3 cellular contexts compared by ENCODE assay signal in the genomic region with DNA sequence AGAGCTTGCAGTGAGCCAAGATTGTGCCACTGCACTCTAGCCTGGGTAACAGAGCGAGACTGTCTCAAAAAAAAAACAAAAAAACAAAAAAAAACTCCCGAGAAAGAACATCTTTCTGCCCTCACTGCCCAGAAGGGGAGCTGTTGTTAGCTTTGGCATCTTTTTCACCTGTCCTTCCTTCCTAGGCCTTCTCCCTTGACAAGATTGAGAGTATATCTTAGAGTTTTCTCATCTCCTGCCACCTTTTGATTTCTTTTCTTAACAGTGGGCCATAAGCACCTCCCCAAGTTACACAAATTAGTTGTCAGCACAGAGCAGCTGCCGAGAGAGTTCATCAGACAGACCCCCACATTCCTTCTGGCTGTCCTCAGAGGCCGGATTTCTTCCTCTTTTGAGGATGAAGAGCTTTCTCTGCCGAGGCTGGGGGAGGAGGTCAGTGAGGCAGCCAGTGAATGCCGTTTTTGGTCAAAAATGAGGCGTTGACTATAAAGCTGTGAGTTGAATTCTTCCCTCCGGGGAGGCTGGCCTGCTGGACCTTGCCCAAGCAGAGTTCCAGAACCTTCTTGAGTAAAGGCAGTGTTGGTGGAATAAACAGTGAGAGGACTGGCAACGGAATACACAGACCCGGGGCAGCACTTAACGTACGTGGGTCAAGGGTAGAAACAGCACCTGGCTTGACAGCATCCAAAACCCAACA.
TF ChIP-seq lines count a peak whose summit lies in the region.

No MANE protein-coding gene starts in this region.

TF ChIP-seq in liver, 16 proteins besides CTCF, POLR2A, EP300 and RAD21:
- TF ChIP-seq REST (IDR thresholded peaks at IDR 0.05) (no peak), ATF3 (IDR thresholded peaks at IDR 0.05) (no peak), SP1 (IDR thresholded peaks at IDR 0.05) (peak; percentile 16), RXRA (IDR thresholded peaks at IDR 0.05) (peak in 1 of 2 donors; percentile 32), NR2F2 (IDR thresholded peaks at IDR 0.05) (peak; percentile 32)

TF ChIP-seq in HepG2, 621 proteins besides CTCF, POLR2A, EP300 and RAD21:
- TF ChIP-seq NFRKB (IDR thresholded peaks at IDR 0.05) (no peak), RFX5 (IDR thresholded peaks at IDR 0.05; ENCODE audit: low read depth, low read length) (no peak)

TF ChIP-seq in H1, 55 proteins besides CTCF, POLR2A, EP300 and RAD21:
- TF ChIP-seq KDM5A (IDR thresholded peaks at IDR 0.05; ENCODE audit: low read length): no peak
- no peak for TF ChIP-seq SAP30 (IDR thresholded peaks at IDR 0.05; ENCODE audit: insufficient read depth, insufficient replicate concordance, low read length)
- no peak for TF ChIP-seq NANOG (IDR thresholded peaks at IDR 0.05; ENCODE audit: insufficient read depth, low read depth, low read length, poor library complexity, severe bottlenecking)
- no peak for TF ChIP-seq HDAC2 (IDR thresholded peaks at IDR 0.05; ENCODE audit: borderline replicate concordance in 1 of 2, low read depth in 2 of 2, low read length in 2 of 2)
- no peak for TF ChIP-seq ATF2 (IDR thresholded peaks at IDR 0.05; ENCODE audit: low read length)
- TF ChIP-seq EZH2 (IDR thresholded peaks at IDR 0.05; ENCODE audit: low read depth, low read length, severe bottlenecking): no peak
- TF ChIP-seq KDM4A (IDR thresholded peaks at IDR 0.05; ENCODE audit: low read depth, low read length, severe bottlenecking): no peak
- no peak for TF ChIP-seq PHF8 (conservative IDR thresholded peaks at IDR 0.05; ENCODE audit: low read depth, low read length)
TF ChIP-seq in H1: peak in this region for 0.
